2 cellular contexts compared by ENCODE assay signal in the genomic region with DNA sequence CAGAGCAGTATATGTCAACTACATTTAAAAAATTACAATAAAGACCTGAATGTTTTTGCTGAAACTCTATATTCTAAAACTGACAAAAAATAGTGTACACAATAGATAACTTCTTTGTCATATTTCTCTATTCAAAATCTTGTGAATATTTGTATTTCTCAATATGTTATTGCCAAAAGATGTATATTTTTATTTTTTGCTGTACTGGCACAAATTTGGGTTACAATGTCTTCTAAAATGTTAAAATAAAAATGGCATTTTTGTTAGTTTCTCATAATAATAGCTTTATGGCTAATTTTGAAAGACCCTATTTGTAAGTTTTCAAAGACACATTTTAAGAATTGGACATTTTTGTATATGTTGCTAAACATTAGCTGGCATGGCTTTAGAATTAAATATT.
TF ChIP-seq lines count a peak whose summit lies in the region.

No MANE protein-coding gene starts in this region.

TF ChIP-seq in HepG2, 621 proteins besides CTCF, POLR2A, EP300 and RAD21:
- peak in 1 of 2 experiments; percentile 62; a peak in 3 of 4 replicates for TF ChIP-seq MAFK (conservative IDR thresholded peaks at IDR 0.05 in 1 of 2, IDR thresholded peaks at IDR 0.05 in 1 of 2; ENCODE audit: low read length in 2 of 2)
- TF ChIP-seq MAFF (IDR thresholded peaks at IDR 0.05; ENCODE audit: low read depth, low read length), result peak; percentile 39
- TF ChIP-seq, protein P1, sequence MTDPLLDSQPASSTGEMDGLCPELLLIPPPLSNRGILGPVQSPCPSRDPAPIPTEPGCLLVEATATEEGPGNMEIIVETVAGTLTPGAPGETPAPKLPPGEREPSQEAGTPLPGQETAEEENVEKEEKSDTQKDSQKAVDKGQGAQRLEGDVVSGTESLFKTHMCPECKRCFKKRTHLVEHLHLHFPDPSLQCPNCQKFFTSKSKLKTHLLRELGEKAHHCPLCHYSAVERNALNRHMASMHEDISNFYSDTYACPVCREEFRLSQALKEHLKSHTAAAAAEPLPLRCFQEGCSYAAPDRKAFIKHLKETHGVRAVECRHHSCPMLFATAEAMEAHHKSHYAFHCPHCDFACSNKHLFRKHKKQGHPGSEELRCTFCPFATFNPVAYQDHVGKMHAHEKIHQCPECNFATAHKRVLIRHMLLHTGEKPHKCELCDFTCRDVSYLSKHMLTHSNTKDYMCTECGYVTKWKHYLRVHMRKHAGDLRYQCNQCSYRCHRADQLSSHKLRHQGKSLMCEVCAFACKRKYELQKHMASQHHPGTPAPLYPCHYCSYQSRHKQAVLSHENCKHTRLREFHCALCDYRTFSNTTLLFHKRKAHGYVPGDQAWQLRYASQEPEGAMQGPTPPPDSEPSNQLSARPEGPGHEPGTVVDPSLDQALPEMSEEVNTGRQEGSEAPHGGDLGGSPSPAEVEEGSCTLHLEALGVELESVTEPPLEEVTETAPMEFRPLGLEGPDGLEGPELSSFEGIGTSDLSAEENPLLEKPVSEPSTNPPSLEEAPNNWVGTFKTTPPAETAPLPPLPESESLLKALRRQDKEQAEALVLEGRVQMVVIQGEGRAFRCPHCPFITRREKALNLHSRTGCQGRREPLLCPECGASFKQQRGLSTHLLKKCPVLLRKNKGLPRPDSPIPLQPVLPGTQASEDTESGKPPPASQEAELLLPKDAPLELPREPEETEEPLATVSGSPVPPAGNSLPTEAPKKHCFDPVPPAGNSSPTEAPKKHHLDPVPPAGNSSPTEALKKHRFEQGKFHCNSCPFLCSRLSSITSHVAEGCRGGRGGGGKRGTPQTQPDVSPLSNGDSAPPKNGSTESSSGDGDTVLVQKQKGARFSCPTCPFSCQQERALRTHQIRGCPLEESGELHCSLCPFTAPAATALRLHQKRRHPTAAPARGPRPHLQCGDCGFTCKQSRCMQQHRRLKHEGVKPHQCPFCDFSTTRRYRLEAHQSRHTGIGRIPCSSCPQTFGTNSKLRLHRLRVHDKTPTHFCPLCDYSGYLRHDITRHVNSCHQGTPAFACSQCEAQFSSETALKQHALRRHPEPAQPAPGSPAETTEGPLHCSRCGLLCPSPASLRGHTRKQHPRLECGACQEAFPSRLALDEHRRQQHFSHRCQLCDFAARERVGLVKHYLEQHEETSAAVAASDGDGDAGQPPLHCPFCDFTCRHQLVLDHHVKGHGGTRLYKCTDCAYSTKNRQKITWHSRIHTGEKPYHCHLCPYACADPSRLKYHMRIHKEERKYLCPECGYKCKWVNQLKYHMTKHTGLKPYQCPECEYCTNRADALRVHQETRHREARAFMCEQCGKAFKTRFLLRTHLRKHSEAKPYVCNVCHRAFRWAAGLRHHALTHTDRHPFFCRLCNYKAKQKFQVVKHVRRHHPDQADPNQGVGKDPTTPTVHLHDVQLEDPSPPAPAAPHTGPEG (CRISPR knock-in tag; IDR thresholded peaks at IDR 0.05), result no peak
- TF ChIP-seq NFE2L1 (CRISPR knock-in tag; IDR thresholded peaks at IDR 0.05; ENCODE audit: borderline replicate concordance), result no peak

TF ChIP-seq in K562, 482 proteins besides CTCF, POLR2A, EP300 and RAD21:
- TF ChIP-seq C11orf30 (IDR thresholded peaks at IDR 0.05; ENCODE audit: low read depth) (peak; percentile 48; the same call in 1 of the 2 replicates), RBM14 (IDR thresholded peaks at IDR 0.05; ENCODE audit: borderline replicate concordance, insufficient read depth, low read depth, low read length) (no peak), HCFC1 (IDR thresholded peaks at IDR 0.05; ENCODE audit: low read depth, low read length) (no peak), FOS (IDR thresholded peaks at IDR 0.05; ENCODE audit: extremely low read depth, insufficient read length) (no peak), RBBP5 (IDR thresholded peaks at IDR 0.05; ENCODE audit: borderline replicate concordance, insufficient read depth, low read length, poor library complexity, severe bottlenecking) (no peak), ZNF316 (IDR thresholded peaks at IDR 0.05) (peak; percentile 76)
